ENCODE assay signal across 8 cellular contexts in the genomic region with DNA sequence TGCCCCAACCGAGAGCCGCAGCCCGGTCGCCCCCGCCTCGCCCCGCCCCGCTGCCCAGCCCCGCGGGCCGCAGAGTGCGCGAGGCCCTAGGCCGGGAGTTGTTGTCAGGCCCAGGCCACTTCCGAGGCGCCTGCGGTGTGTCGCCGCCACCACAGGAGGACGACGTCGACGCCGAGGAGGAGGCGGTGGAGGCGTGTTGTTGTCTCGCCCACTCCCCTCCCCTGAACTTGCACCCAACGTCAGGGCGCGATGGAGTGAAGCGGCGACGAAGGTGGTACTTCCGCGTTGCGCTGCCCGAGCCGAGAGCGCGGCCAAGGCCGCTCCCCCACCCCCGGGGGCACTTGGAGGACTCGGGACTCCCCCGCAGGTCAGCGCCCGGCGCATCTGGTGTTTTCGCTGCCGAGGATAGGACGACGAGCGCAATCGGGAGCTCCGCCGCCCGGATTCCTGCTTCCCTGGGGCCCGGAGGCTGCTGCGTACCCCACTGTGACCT. TPM values are rescaled to one million over a fixed set of nuclear protein-coding genes. Genes with fewer than 3 reads are reported as not detected.
DNase-seq lines count a peak whose midpoint lies in the region; ATAC-seq and TF ChIP-seq lines count a peak whose summit lies in the region.

A gene (plus strand): TSS at position 277 of the 493 bp plus-strand sequence. CDS start 386 bp downstream, outside the sequence.

- 0 to 2% (median 0%) methylated on average over 1 to 58 of the region's 58 CpGs; no CpG with 5 or more reads in 1 of the 5 donors for WGBS in stomach, 5 donors

- peaks cover 19% of the 10 kb centered on the region for H3K36me3 ChIP-seq in RWPE2 (ENCODE audit: low read depth)
- no peaks in the 10 kb centered on the region for H3K36me3 ChIP-seq in neural cell (ENCODE audit: insufficient read depth, low read length)
- H3K36me3 ChIP-seq in stomach, result no peaks in the 10 kb centered on the region

- peak; percentile 14 for TF ChIP-seq RAD21 in neural cell (conservative IDR thresholded peaks at IDR 0.05)

- H3K9me3 ChIP-seq in RWPE2 (ENCODE audit: severe bottlenecking) (no peaks in the 10 kb centered on the region), neural cell (ENCODE audit: low read length) (no peaks in the 10 kb centered on the region), stomach (no peaks in the 10 kb centered on the region)

- TF ChIP-seq EP300 in neural cell (conservative IDR thresholded peaks at IDR 0.05; ENCODE audit: poor library complexity, severe bottlenecking), result no peak
- TF ChIP-seq EP300 in stomach (IDR thresholded peaks at IDR 0.05), result no peak

- H3K9ac ChIP-seq in neural cell (ENCODE audit: low read length), result peak within 1 kb of the TSS; percentile 87

- H3K27ac ChIP-seq in RWPE2 (ENCODE audit: poor library complexity, severe bottlenecking) (peak within 1 kb of the TSS; percentile 95), neural cell (ENCODE audit: low read length) (peak within 1 kb of the TSS; percentile 93), stomach (peak within 1 kb of the TSS; percentile 95 to 100 (median 99))

- H3K9me2 ChIP-seq in neural cell (ENCODE audit: insufficient read depth, low read length), result no peaks in the 10 kb centered on the region

- peak within 1 kb of the TSS; percentile 88 for H3K4me3 Mint-ChIP-seq in activated T-helper 2 cell treated with anti-CD3 and anti-CD28 coated beads, Interferon-gamma antibody, Interleukin-2, Interleukin-4, amounts not matched to agents 10 μg/mL and 5 μg/mL and 100 μg/mL, durations not matched to agents 14 hours and 24 hours and 36 hours (ENCODE audit: low read depth)

- H2AFZ ChIP-seq in neural cell (ENCODE audit: low read depth, low read length), result peak within 1 kb of the TSS; percentile 77

- H3K36me3 Mint-ChIP-seq in activated T-helper 2 cell treated with anti-CD3 and anti-CD28 coated beads, Interferon-gamma antibody, Interleukin-2, Interleukin-4, amounts not matched to agents 10 μg/mL and 5 μg/mL and 100 μg/mL, durations not matched to agents 14 hours and 24 hours and 36 hours (ENCODE audit: low read depth), result peaks cover 26% of the 10 kb centered on the region

- no peak for TF ChIP-seq CTCF in RWPE2 (IDR thresholded peaks at IDR 0.05; ENCODE audit: poor library complexity, severe bottlenecking)
- no peak for TF ChIP-seq CTCF in fibroblast of the aortic adventitia (IDR thresholded peaks at IDR 0.05; ENCODE audit: insufficient read depth, low read length)
- TF ChIP-seq CTCF in neural cell (IDR thresholded peaks at IDR 0.05; ENCODE audit: poor library complexity, severe bottlenecking), result no peak
- TF ChIP-seq CTCF in stomach (IDR thresholded peaks at IDR 0.05), result no peak

- H3K27me3 Mint-ChIP-seq in activated T-helper 2 cell treated with anti-CD3 and anti-CD28 coated beads, Interferon-gamma antibody, Interleukin-2, Interleukin-4, amounts not matched to agents 10 μg/mL and 5 μg/mL and 100 μg/mL, durations not matched to agents 14 hours and 24 hours and 36 hours (ENCODE audit: low read depth), result no peaks in the 10 kb centered on the region

- H3F3A ChIP-seq in neural cell (ENCODE audit: insufficient read depth, low read length, poor library complexity, severe bottlenecking), result peaks cover 11% of the 10 kb centered on the region

- H3K4me1 Mint-ChIP-seq in activated T-helper 2 cell treated with anti-CD3 and anti-CD28 coated beads, Interferon-gamma antibody, Interleukin-2, Interleukin-4, amounts not matched to agents 10 μg/mL and 5 μg/mL and 100 μg/mL, durations not matched to agents 14 hours and 24 hours and 36 hours (ENCODE audit: low read depth), result peaks cover 28% of the 10 kb centered on the region

- peak; percentile 38 for ATAC-seq in GM21515 (IDR thresholded peaks at IDR 0.05; ENCODE audit: unreplicated experiment)
- ATAC-seq in RWPE2 (ENCODE audit: low read depth), result peak; percentile 44

- H3K9me3 Mint-ChIP-seq in activated T-helper 2 cell treated with anti-CD3 and anti-CD28 coated beads, Interferon-gamma antibody, Interleukin-2, Interleukin-4, amounts not matched to agents 10 μg/mL and 5 μg/mL and 100 μg/mL, durations not matched to agents 14 hours and 24 hours and 36 hours, result no peaks in the 10 kb centered on the region

- peaks cover 34% of the 10 kb centered on the region for H3K79me2 ChIP-seq in neural cell (replicated peaks; ENCODE audit: insufficient read depth, low read length)

- no peak within 1 kb of the TSS for H3K4me2 ChIP-seq in neural cell (ENCODE audit: low read length)

- H3K27ac Mint-ChIP-seq in activated T-helper 2 cell treated with anti-CD3 and anti-CD28 coated beads, Interferon-gamma antibody, Interleukin-2, Interleukin-4, amounts not matched to agents 10 μg/mL and 5 μg/mL and 100 μg/mL, durations not matched to agents 14 hours and 24 hours and 36 hours, result peak within 1 kb of the TSS; percentile 99

- intact Hi-C loops in activated T-helper 2 cell treated with anti-CD3 and anti-CD28 coated beads, Interferon-gamma antibody, Interleukin-2, Interleukin-4, amounts not matched to agents 10 μg/mL and 5 μg/mL and 100 μg/mL, durations not matched to agents 14 hours and 24 hours and 36 hours (cut with micrococcal nuclease), result loop anchor here (1.0 to 10.0 kb wide), 7 partner anchors 53 to 383 kb away; a partner anchor contains a TSS
- intact Hi-C loops in stomach (cut with DNase I; ENCODE audit: low total_unique reads), result loop anchor here (5.0 to 10.0 kb wide), 2 partner anchors 102 to 185 kb away; a partner anchor contains a TSS

- H4K20me1 ChIP-seq in neural cell (ENCODE audit: insufficient read depth), result peaks cover 14% of the 10 kb centered on the region

- H3K27me3 ChIP-seq in RWPE2 (ENCODE audit: insufficient read depth, poor library complexity, severe bottlenecking), result no peaks in the 10 kb centered on the region
- no peaks in the 10 kb centered on the region for H3K27me3 ChIP-seq in neural cell (ENCODE audit: insufficient read depth, low read depth, low read length)
- no peaks in the 10 kb centered on the region for H3K27me3 ChIP-seq in stomach

- TF ChIP-seq POLR2A in stomach (IDR thresholded peaks at IDR 0.05), result no peak

- H3K4me3 ChIP-seq in RWPE2 (ENCODE audit: severe bottlenecking) (peak within 1 kb of the TSS; percentile 65), fibroblast of the aortic adventitia (ENCODE audit: low read depth, low read length) (peak within 1 kb of the TSS; percentile 97), neural cell (ENCODE audit: low read length) (peak within 1 kb of the TSS; percentile 85), stomach (peak within 1 kb of the TSS; percentile 78 to 98 (median 92))

- peak; percentile 74 for DNase-seq in DMS153 treated with DMSO at 0.1 percent for 48 hours (lab: John Stamatoyannopoulos, UW; ENCODE audit: unreplicated experiment)
- DNase-seq in HuH-7.5 (ENCODE audit: low spot score), result peak; percentile 79
- peak; percentile 81 for DNase-seq in RWPE2 (ENCODE audit: low spot score)
- DNase-seq in activated T-helper 2 cell treated with anti-CD3 and anti-CD28 coated beads, Interferon-gamma antibody, Interleukin-2, Interleukin-4, amounts not matched to agents 10 μg/mL and 5 μg/mL and 100 μg/mL, durations not matched to agents 14 hours and 24 hours and 36 hours (ENCODE audit: low spot score), result peak; percentile 92
- DNase-seq in fibroblast of the aortic adventitia (ENCODE audit: low read depth), result peak; percentile 68
- peak; percentile 77 for DNase-seq in stomach

- peaks cover 12% of the 10 kb centered on the region for H3K4me1 ChIP-seq in RWPE2 (ENCODE audit: insufficient read depth, poor library complexity, severe bottlenecking)
- peaks cover 25 to 41% (median 35%) of the 10 kb centered on the region in 4 donors for H3K4me1 ChIP-seq in stomach

TF ChIP-seq in neural cell, 6 proteins besides CTCF, POLR2A, EP300 and RAD21:
- TF ChIP-seq EZH2 (IDR thresholded peaks at IDR 0.05; ENCODE audit: borderline replicate concordance, insufficient read depth, low read length, poor library complexity, severe bottlenecking) (no peak), MXI1 (conservative IDR thresholded peaks at IDR 0.05; ENCODE audit: poor library complexity, severe bottlenecking) (no peak), POLR2AphosphoS5 (IDR thresholded peaks at IDR 0.05) (peak; percentile 43)

RNA-seq across cellular contexts. Expression of the gene that starts here (rescaled TPM):
- 45.5 and 47.4 TPM in 2 replicates for total RNA-seq in activated T-helper 2 cell treated with anti-CD3 and anti-CD28 coated beads, Interferon-gamma antibody, Interleukin-2, Interleukin-4, amounts not matched to agents 10 μg/mL and 5 μg/mL and 100 μg/mL, durations not matched to agents 14 hours and 24 hours and 36 hours
- total RNA-seq in fibroblast of the aortic adventitia (ENCODE audit: low replicate concordance), result 67.3 and 77.8 TPM in 2 replicates
- 27.0 and 29.6 TPM in 2 replicates for polyA plus RNA-seq in neural cell
- polyA minus RNA-seq in neural cell, result 144 and 156 TPM in 2 replicates
- total RNA-seq in stomach, result 100 to 1,000 TPM in 2 of 5 donors, 10 to 100 TPM in 3; 43.7 to 140 (median 98.2) TPM
- polyA plus RNA-seq in stomach, result 10 to 100 TPM in 1 of 3 donors, 1 to 10 TPM in 2; 7.0 to 15.1 (median 8.0) TPM

Comparison
In these comparisons a context has a peak if more than half of its experiments do, and no peak if none do; other contexts are left out.
1. Peak in every context shown above with its lines: DNase-seq, ATAC-seq, H3K4me3 ChIP-seq and H3K27ac ChIP-seq.